In genomic region chr14:61234215-61234916, GRCh38 we compare ENCODE assay signal across 17 cellular contexts. TPM values are rescaled to one million over a fixed set of nuclear protein-coding genes. Genes with fewer than 3 reads are reported as not detected.
DNase-seq lines count a peak whose midpoint lies in the region; ATAC-seq lines count a peak whose summit lies in the region.
"Had no signal": no experiment of that assay in that cellular context is flagged by ENCODE, and none has a peak within 500 bp of the region (broad histone marks: within the 10 kb centered on the region; RNA-seq: fewer than 3 reads in every experiment).

No MANE protein-coding gene starts in this region.

- H3K27ac Mint-ChIP-seq in activated CD4-positive, alpha-beta T cell treated with anti-CD3 and anti-CD28 coated beads, Interleukin-2, amount 10 ng/mL, durations not matched to agents 7 days and 5 days: no peak overlapping the region
- no peak overlapping the region for H3K27ac Mint-ChIP-seq in CD8-positive, alpha-beta memory T cell
- H3K27ac Mint-ChIP-seq: HFFc6 had no signal

- H3K36me3 Mint-ChIP-seq in activated CD4-positive, alpha-beta T cell treated with anti-CD3 and anti-CD28 coated beads, Interleukin-2, amount 10 ng/mL, durations not matched to agents 7 days and 5 days (ENCODE audit: low read depth): peaks cover 1% of the 10 kb centered on the region
- no peaks in the 10 kb centered on the region for H3K36me3 Mint-ChIP-seq in CD8-positive, alpha-beta memory T cell

- H3K4me1 ChIP-seq in Karpas-422 (ENCODE audit: low read length): peaks cover 41% of the 10 kb centered on the region
- H3K4me1 ChIP-seq in CD8-positive, alpha-beta memory T cell (ENCODE audit: insufficient read depth, low read length): no peaks in the 10 kb centered on the region

- no peaks in the 10 kb centered on the region for H3K9me2 ChIP-seq in Karpas-422 (replicated peaks; ENCODE audit: insufficient read depth, low read length)

- POLR2A ChIA-PET in activated CD4-positive, alpha-beta T cell treated with anti-CD3 and anti-CD28 coated beads, Interleukin-2, amount 10 ng/mL, durations not matched to agents 7 days and 5 days (lab: Charles Lee): no interaction called here
- POLR2A ChIA-PET in CD8-positive, alpha-beta memory T cell (lab: Charles Lee): no interaction called here

- peak; percentile 10 for DNase-seq in activated CD4-positive, alpha-beta T cell treated with anti-CD3 and anti-CD28 coated beads for 48 hours
- no peak for DNase-seq in activated CD4-positive, alpha-beta T cell treated with anti-CD3 and anti-CD28 coated beads, Interleukin-2, amount 10 ng/mL, durations not matched to agents 7 days and 5 days
- DNase-seq in Karpas-422 (peak; percentile 63), glomerular visceral epithelial cell (ENCODE audit: extremely low spot score) (peak; percentile 56), renal cortical epithelial cell (ENCODE audit: low read depth) (peak; percentile 44)
- DNase-seq in CD8-positive, alpha-beta memory T cell: no peak
- DNase-seq: DMS 273 treated with DMSO at 0.1 percent for 48 hours, HFFc6, MM.1S, NCI-H1694, NCI-H2227 treated with DMSO at 0.1 percent for 48 hours, SHP77 had no signal

- peak overlapping the region; percentile 33 for H2AFZ ChIP-seq in Karpas-422 (ENCODE audit: low read length)

- H3K9ac ChIP-seq in Karpas-422 (ENCODE audit: low read length): peak overlapping the region; percentile 28
- H3K9ac ChIP-seq: BLaER1 treated with 17β-estradiol and CSF1 and Interleukin-3, amounts not matched to agents 10 nM and 100 nM had no signal

- ATAC-seq in GM18907 (IDR thresholded peaks at IDR 0.05; ENCODE audit: unreplicated experiment): no peak
- ATAC-seq in GM18517 (IDR thresholded peaks at IDR 0.05; ENCODE audit: unreplicated experiment): no peak

- peaks cover under 1% of the 10 kb centered on the region for H3K9me3 Mint-ChIP-seq in activated CD4-positive, alpha-beta T cell treated with anti-CD3 and anti-CD28 coated beads, Interleukin-2, amount 10 ng/mL, durations not matched to agents 7 days and 5 days
- no peaks in the 10 kb centered on the region for H3K9me3 Mint-ChIP-seq in CD8-positive, alpha-beta memory T cell
- H3K9me3 Mint-ChIP-seq: HFFc6 had no signal

- no peaks in the 10 kb centered on the region for H3K79me2 ChIP-seq in Karpas-422 (ENCODE audit: low read length)

- H3K4me3 Mint-ChIP-seq in activated CD4-positive, alpha-beta T cell treated with anti-CD3 and anti-CD28 coated beads, Interleukin-2, amount 10 ng/mL, durations not matched to agents 7 days and 5 days: no peak overlapping the region
- H3K4me3 Mint-ChIP-seq in CD8-positive, alpha-beta memory T cell: no peak overlapping the region
- H3K4me3 Mint-ChIP-seq: HFFc6 had no signal

- peaks cover 16% of the 10 kb centered on the region for H3K27me3 Mint-ChIP-seq in activated CD4-positive, alpha-beta T cell treated with anti-CD3 and anti-CD28 coated beads, Interleukin-2, amount 10 ng/mL, durations not matched to agents 7 days and 5 days
- H3K27me3 Mint-ChIP-seq in CD8-positive, alpha-beta memory T cell: peaks cover 20 to 57% of the 10 kb centered on the region in 2 donors

- H3K4me2 ChIP-seq in Karpas-422 (ENCODE audit: low read depth, low read length, poor library complexity, severe bottlenecking): peak overlapping the region; percentile 56
- H3K4me2 ChIP-seq: BLaER1 treated with 17β-estradiol and CSF1 and Interleukin-3, amounts not matched to agents 10 nM and 100 nM had no signal

- H3K36me3 ChIP-seq in Karpas-422 (ENCODE audit: insufficient read depth, low read length): no peaks in the 10 kb centered on the region
- H3K36me3 ChIP-seq in CD8-positive, alpha-beta memory T cell (ENCODE audit: insufficient read depth, low read length): no peaks in the 10 kb centered on the region
- H3K36me3 ChIP-seq: BLaER1 treated with 17β-estradiol and CSF1 and Interleukin-3, amounts not matched to agents 10 nM and 100 nM had no signal

- H3K4me1 Mint-ChIP-seq in activated CD4-positive, alpha-beta T cell treated with anti-CD3 and anti-CD28 coated beads, Interleukin-2, amount 10 ng/mL, durations not matched to agents 7 days and 5 days: no peaks in the 10 kb centered on the region
- H3K4me1 Mint-ChIP-seq in CD8-positive, alpha-beta memory T cell: peaks cover 0 to 4% (median 0%) of the 10 kb centered on the region in 3 donors

- H3K27ac ChIP-seq in Karpas-422 (ENCODE audit: low read length): peak overlapping the region; percentile 19
- H3K27ac ChIP-seq in CD8-positive, alpha-beta memory T cell (ENCODE audit: low read depth, low read length): no peak overlapping the region
- H3K27ac ChIP-seq: BLaER1 treated with 17β-estradiol and CSF1 and Interleukin-3, amounts not matched to agents 10 nM and 100 nM had no signal

- no peaks in the 10 kb centered on the region for H3K27me3 ChIP-seq in Karpas-422 (ENCODE audit: low read length)
- H3K27me3 ChIP-seq in CD8-positive, alpha-beta memory T cell (ENCODE audit: insufficient read depth, low read length, poor library complexity, severe bottlenecking): peaks cover 4% of the 10 kb centered on the region
- H3K27me3 ChIP-seq: BLaER1 treated with 17β-estradiol and CSF1 and Interleukin-3, amounts not matched to agents 10 nM and 100 nM had no signal

- peak overlapping the region; percentile 31 for H3K4me3 ChIP-seq in Karpas-422 (ENCODE audit: low read length)
- H3K4me3 ChIP-seq in CD8-positive, alpha-beta memory T cell (ENCODE audit: low read length): no peak overlapping the region
- H3K4me3 ChIP-seq: BLaER1 treated with 17β-estradiol and CSF1 and Interleukin-3, amounts not matched to agents 10 nM and 100 nM had no signal

- no peaks in the 10 kb centered on the region for H4K20me1 ChIP-seq in Karpas-422 (ENCODE audit: insufficient read depth, low read depth, low read length)
- H4K20me1 ChIP-seq: BLaER1 treated with 17β-estradiol and CSF1 and Interleukin-3, amounts not matched to agents 10 nM and 100 nM had no signal

- CTCF ChIA-PET in activated CD4-positive, alpha-beta T cell treated with anti-CD3 and anti-CD28 coated beads, Interleukin-2, amount 10 ng/mL, durations not matched to agents 7 days and 5 days (lab: Charles Lee): no interaction called here
- CTCF ChIA-PET in CD8-positive, alpha-beta memory T cell (lab: Charles Lee): no interaction called here

- H3K9me3 ChIP-seq in Karpas-422 (ENCODE audit: low read length): no peaks in the 10 kb centered on the region
- H3K9me3 ChIP-seq in CD8-positive, alpha-beta memory T cell (ENCODE audit: low read length): no peaks in the 10 kb centered on the region

RNA-seq across cellular contexts. Expression of gene TMEM30B, which starts 46.8 kb away (rescaled TPM):
- under 1 TPM; 0.30 to 0.42 TPM for total RNA-seq in activated CD4-positive, alpha-beta T cell treated with anti-CD3 and anti-CD28 coated beads, Interleukin-2, amount 10 ng/mL, durations not matched to agents 7 days and 5 days
- not detected in 2 replicates for total RNA-seq in Karpas-422 (2014; rRNA removed; shearing (Covaris generic); ENCODE audit: low replicate concordance)
- 0.45 and 4.2 TPM in 2 replicates for total RNA-seq in renal cortical epithelial cell
- 1 to 10 TPM; 1.7 to 1.9 TPM for total RNA-seq in CD8-positive, alpha-beta memory T cell
- polyA plus RNA-seq in CD8-positive, alpha-beta memory T cell: 6.5 TPM
- total RNA-seq: A172, H4, HFFc6 had no signal

Comparison
In these comparisons a context has a peak if more than half of its experiments do, and no peak if none do; other contexts are left out.
1. DNase-seq: peak in activated CD4-positive, alpha-beta T cell treated with anti-CD3 and anti-CD28 coated beads for 48 hours (single experiment), Karpas-422 (single experiment), glomerular visceral epithelial cell (single experiment) and renal cortical epithelial cell (single experiment); none in activated CD4-positive, alpha-beta T cell treated with anti-CD3 and anti-CD28 coated beads, Interleukin-2, amount 10 ng/mL, durations not matched to agents 7 days and 5 days (single experiment) and CD8-positive, alpha-beta memory T cell (0 of 5).